Comparison of ENCODE assay signal across 8 cellular contexts in the genomic region with DNA sequence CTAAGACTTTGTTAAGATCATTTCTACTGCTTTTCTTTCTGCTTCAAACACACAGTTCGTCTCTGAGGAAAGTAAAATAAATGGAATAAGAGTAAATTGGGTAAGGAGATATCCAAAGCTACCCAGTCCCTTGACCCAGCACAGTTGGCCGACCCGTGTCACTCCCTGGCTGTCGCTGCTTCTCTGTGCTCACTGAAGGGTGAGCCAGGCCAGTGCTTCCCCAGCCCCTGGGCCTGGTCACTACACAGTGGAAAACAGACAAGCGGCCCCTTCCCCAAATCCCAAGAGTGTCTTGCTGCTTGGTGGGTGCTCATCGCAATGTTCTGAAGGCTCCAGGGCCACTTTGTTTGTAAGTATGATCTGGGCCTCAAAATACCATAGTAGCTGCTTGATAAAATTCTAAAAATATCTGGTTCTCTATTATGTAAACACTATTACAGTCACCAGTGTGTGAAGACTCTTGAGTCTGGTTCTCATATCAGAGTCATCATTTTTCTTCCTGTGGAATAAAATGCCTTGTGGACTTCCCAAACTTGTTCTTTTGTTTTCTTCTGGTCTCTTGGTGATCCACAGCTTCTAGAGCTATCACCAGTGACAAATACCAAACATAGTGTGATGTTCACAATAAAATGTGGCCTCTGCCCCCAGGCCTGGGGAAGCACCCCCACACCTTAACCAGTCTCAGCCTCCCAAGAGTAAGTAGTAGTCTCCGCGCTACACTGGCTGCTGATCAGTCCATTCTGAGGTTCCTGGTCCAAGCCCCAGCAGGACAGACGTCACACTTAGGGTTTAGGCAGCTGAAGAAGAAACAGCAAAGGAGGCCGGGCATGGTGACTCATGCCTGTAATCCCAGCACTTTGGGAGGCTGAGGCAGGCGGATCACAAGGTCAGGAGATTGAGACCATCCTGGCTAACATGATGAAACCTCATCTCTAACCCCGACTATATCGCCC.
DNase-seq lines count a peak whose midpoint lies in the region; ATAC-seq, FAIRE-seq and TF ChIP-seq lines count a peak whose summit lies in the region.
"Had no signal": no experiment of that assay in that cellular context is flagged by ENCODE, and none has a peak within 500 bp of the region (broad histone marks: within the 10 kb centered on the region; RNA-seq: fewer than 3 reads in every experiment).

No MANE protein-coding gene starts in this region.

- peak overlapping the region; percentile 95 for H3K4me3 Mint-ChIP-seq in activated naive CD8-positive, alpha-beta T cell treated with anti-CD3 and anti-CD28 coated beads, Interleukin-2, amount 10 ng/mL, durations not matched to agents 7 days and 5 days
- H3K4me3 Mint-ChIP-seq in stimulated activated naive CD8-positive, alpha-beta T cell treated with anti-CD3 and anti-CD28 coated beads, Interleukin-15, amount 100 ng/mL, for 72 hours, result peak overlapping the region; percentile 72 to 84

- peaks cover 36% of the 10 kb centered on the region for H3K4me1 Mint-ChIP-seq in activated naive CD8-positive, alpha-beta T cell treated with anti-CD3 and anti-CD28 coated beads, Interleukin-2, amount 10 ng/mL, durations not matched to agents 7 days and 5 days
- peaks cover 85% of the 10 kb centered on the region for H3K4me1 Mint-ChIP-seq in stimulated activated naive CD8-positive, alpha-beta T cell treated with anti-CD3 and anti-CD28 coated beads, Interleukin-15, amount 100 ng/mL, for 72 hours

- no peaks in the 10 kb centered on the region for H3K4me1 ChIP-seq in hepatocyte (ENCODE audit: insufficient read depth)

- 86% methylated on average over 13 of the region's 13 CpGs for WGBS in hepatocyte (ENCODE audit: low lambda C conversion rate, missing lambda C conversion rate)

- POLR2A ChIA-PET in activated naive CD8-positive, alpha-beta T cell treated with anti-CD3 and anti-CD28 coated beads, Interleukin-2, amount 10 ng/mL, durations not matched to agents 7 days and 5 days (lab: Charles Lee), result interaction anchor here (1.0 to 3.9 kb wide), 14 partner anchors 9 to 603 kb away, joined by 3 to 110 read pairs (median 7); a partner anchor contains a TSS

- no peak overlapping the region for H2AFZ ChIP-seq in hepatocyte

- no peaks in the 10 kb centered on the region for H3K9me3 ChIP-seq in hepatocyte (ENCODE audit: low read depth)

- peak overlapping the region; percentile 100 for H3K27ac Mint-ChIP-seq in activated naive CD8-positive, alpha-beta T cell treated with anti-CD3 and anti-CD28 coated beads, Interleukin-2, amount 10 ng/mL, durations not matched to agents 7 days and 5 days
- peak overlapping the region; percentile 74 to 89 for H3K27ac Mint-ChIP-seq in stimulated activated naive CD8-positive, alpha-beta T cell treated with anti-CD3 and anti-CD28 coated beads, Interleukin-15, amount 100 ng/mL, for 72 hours

- no peak for ATAC-seq in activated naive CD8-positive, alpha-beta T cell treated with anti-CD3 and anti-CD28 coated beads, Interleukin-2, amount 10 ng/mL, durations not matched to agents 7 days and 5 days (ENCODE audit: low read depth)
- no peak for ATAC-seq in stimulated activated naive CD8-positive, alpha-beta T cell treated with anti-CD3 and anti-CD28 coated beads, Interleukin-15, amount 100 ng/mL, for 72 hours
- ATAC-seq in GM21423 (IDR thresholded peaks at IDR 0.05; ENCODE audit: unreplicated experiment), result no peak

- no peaks in the 10 kb centered on the region for H3K36me3 ChIP-seq in hepatocyte (replicated peaks; ENCODE audit: insufficient read depth, low read depth)

- peaks cover 3% of the 10 kb centered on the region for H3K9me3 Mint-ChIP-seq in activated naive CD8-positive, alpha-beta T cell treated with anti-CD3 and anti-CD28 coated beads, Interleukin-2, amount 10 ng/mL, durations not matched to agents 7 days and 5 days
- peaks cover 0 to 6% of the 10 kb centered on the region in 2 donors for H3K9me3 Mint-ChIP-seq in stimulated activated naive CD8-positive, alpha-beta T cell treated with anti-CD3 and anti-CD28 coated beads, Interleukin-15, amount 100 ng/mL, for 72 hours

- H4K20me1 ChIP-seq in hepatocyte (ENCODE audit: insufficient read depth, poor library complexity, severe bottlenecking), result no peaks in the 10 kb centered on the region

- TF ChIP-seq CTCF in hepatocyte (IDR thresholded peaks at IDR 0.05; ENCODE audit: poor library complexity) (no peak), D721Med (IDR thresholded peaks at IDR 0.05; ENCODE audit: insufficient read depth, missing control alignments) (no peak)

- H3K27me3 ChIP-seq in hepatocyte, result no peaks in the 10 kb centered on the region

- FAIRE-seq in D721Med (lab: Jason Lieb, UNC), result no peak

- no peak overlapping the region for H3K4me2 ChIP-seq in hepatocyte

- no peak overlapping the region for H3K4me3 ChIP-seq in hepatocyte

- H3K9me2 ChIP-seq in hepatocyte (replicated peaks; ENCODE audit: insufficient read depth), result no peaks in the 10 kb centered on the region

- peaks cover 45% of the 10 kb centered on the region for H3K36me3 Mint-ChIP-seq in activated naive CD8-positive, alpha-beta T cell treated with anti-CD3 and anti-CD28 coated beads, Interleukin-2, amount 10 ng/mL, durations not matched to agents 7 days and 5 days

- H3K27ac ChIP-seq in hepatocyte, result peak overlapping the region; percentile 1

- DNase-seq in M059J (ENCODE audit: low read depth), result peak; percentile 30
- DNase-seq in activated naive CD8-positive, alpha-beta T cell treated with anti-CD3 and anti-CD28 coated beads, Interleukin-2, amount 10 ng/mL, durations not matched to agents 7 days and 5 days, result no peak
- no peak for DNase-seq in hepatocyte (ENCODE audit: low spot score)
- DNase-seq in stimulated activated naive CD8-positive, alpha-beta T cell treated with anti-CD3 and anti-CD28 coated beads, Interleukin-15, amount 100 ng/mL, for 72 hours, result no peak
- no peak for DNase-seq in D721Med (ENCODE audit: insufficient read length, low spot score)
- no peak for DNase-seq in SK-N-DZ (ENCODE audit: low spot score)
- DNase-seq: NCI-H1105 had no signal

- no peaks in the 10 kb centered on the region for H3K27me3 Mint-ChIP-seq in activated naive CD8-positive, alpha-beta T cell treated with anti-CD3 and anti-CD28 coated beads, Interleukin-2, amount 10 ng/mL, durations not matched to agents 7 days and 5 days
- no peaks in the 10 kb centered on the region for H3K27me3 Mint-ChIP-seq in stimulated activated naive CD8-positive, alpha-beta T cell treated with anti-CD3 and anti-CD28 coated beads, Interleukin-15, amount 100 ng/mL, for 72 hours

- H3K79me2 ChIP-seq in hepatocyte, result no peaks in the 10 kb centered on the region
